In the genomic region with DNA sequence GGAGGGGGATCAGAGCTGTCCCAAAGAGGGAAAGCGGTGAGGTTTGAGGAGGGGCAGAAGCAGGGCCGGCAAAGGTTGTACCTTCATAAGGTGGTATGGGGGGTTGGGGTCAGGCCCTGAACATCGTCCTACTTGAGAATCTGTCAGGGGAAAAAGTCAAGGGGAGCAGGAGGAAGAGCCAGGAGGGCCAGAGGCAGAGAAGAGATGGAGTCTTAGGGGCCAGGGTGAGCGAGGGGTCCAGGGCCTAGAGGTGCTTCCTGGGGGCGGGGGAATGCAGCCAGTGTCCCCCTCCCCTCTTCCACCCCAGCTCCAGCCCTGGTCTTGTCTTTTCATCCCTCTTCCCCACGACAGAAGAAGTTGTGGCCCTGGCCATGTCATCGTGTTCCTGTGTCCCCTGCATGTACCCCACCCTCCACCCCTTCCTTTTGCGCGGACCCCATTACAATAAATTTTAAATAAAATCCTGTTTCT, we compare ENCODE assay signal across 8 cellular contexts. TPM values are rescaled to one million over a fixed set of nuclear protein-coding genes. Genes with fewer than 3 reads are reported as not detected.
DNase-seq lines count a peak whose midpoint lies in the region; ATAC-seq and TF ChIP-seq lines count a peak whose summit lies in the region.

No MANE protein-coding gene starts in this region.

- H3K27me3 Mint-ChIP-seq in activated naive CD4-positive, alpha-beta T cell treated with anti-CD3 and anti-CD28 coated beads, Interleukin-2, amount 50 U/mL, for 24 hours = no peaks in the 10 kb centered on the region
- H3K27me3 Mint-ChIP-seq in mesothelial cell of epicardium (ENCODE audit: low read depth) = no peaks in the 10 kb centered on the region

- H3K36me3 ChIP-seq in ascending aorta (peaks cover 14 to 19% of the 10 kb centered on the region in 2 donors), upper lobe of right lung (peaks cover 21% of the 10 kb centered on the region)

- intact Hi-C loops in ascending aorta (cut with DNase I) = loop anchor here (10.0 kb wide), 1 partner anchor 564 kb away; a partner anchor contains a TSS
- intact Hi-C loops in upper lobe of right lung (cut with DNase I) = no loop called here

- H3K27ac ChIP-seq in ascending aorta (peak overlapping the region; percentile 88 to 94), upper lobe of right lung (peak overlapping the region; percentile 77)

- H3K9me3 ChIP-seq in ascending aorta (no peaks in the 10 kb centered on the region), upper lobe of right lung (no peaks in the 10 kb centered on the region)

- no peak for DNase-seq in activated naive CD4-positive, alpha-beta T cell (lab: John Stamatoyannopoulos, UW)
- no peak for DNase-seq in ascending aorta (ENCODE audit: low spot score in 2 of 2)
- DNase-seq in mesothelial cell of epicardium (ENCODE audit: low spot score in 2 of 2, unreplicated experiment in 2 of 2) = no peak
- DNase-seq in upper lobe of right lung = no peak
- DNase-seq in germinal center (ENCODE audit: low spot score) = no peak
- DNase-seq in NCI-H1092 (lab: John Stamatoyannopoulos, UW) = no peak
- no peak for DNase-seq in SHP77 treated with DMSO at 0.1 percent for 48 hours (lab: John Stamatoyannopoulos, UW)

- no peaks in the 10 kb centered on the region for H3K27me3 ChIP-seq in ascending aorta
- no peaks in the 10 kb centered on the region for H3K27me3 ChIP-seq in upper lobe of right lung

- TF ChIP-seq CTCF in ascending aorta (IDR thresholded peaks at IDR 0.05) = no peak
- no peak for TF ChIP-seq CTCF in mesothelial cell of epicardium (IDR thresholded peaks at IDR 0.05; ENCODE audit: unreplicated experiment)
- no peak for TF ChIP-seq CTCF in upper lobe of right lung (IDR thresholded peaks at IDR 0.05)

- no peaks in the 10 kb centered on the region for H3K9me3 Mint-ChIP-seq in activated naive CD4-positive, alpha-beta T cell treated with anti-CD3 and anti-CD28 coated beads, Interleukin-2, amount 50 U/mL, for 24 hours
- H3K9me3 Mint-ChIP-seq in mesothelial cell of epicardium = no peaks in the 10 kb centered on the region

- H3K4me3 ChIP-seq in ascending aorta (peak overlapping the region in 1 of 2 donors; percentile 70), upper lobe of right lung (peak overlapping the region; percentile 54)

- H3K4me1 ChIP-seq in ascending aorta = peaks cover 18 to 54% of the 10 kb centered on the region in 2 donors
- peaks cover 48% of the 10 kb centered on the region for H3K4me1 ChIP-seq in upper lobe of right lung

- no peak for ATAC-seq in upper lobe of right lung

- peaks cover 3% of the 10 kb centered on the region for H3K36me3 Mint-ChIP-seq in activated naive CD4-positive, alpha-beta T cell treated with anti-CD3 and anti-CD28 coated beads, Interleukin-2, amount 50 U/mL, for 24 hours
- H3K36me3 Mint-ChIP-seq in mesothelial cell of epicardium = peaks cover 1% of the 10 kb centered on the region

- H3K27ac Mint-ChIP-seq in activated naive CD4-positive, alpha-beta T cell treated with anti-CD3 and anti-CD28 coated beads, Interleukin-2, amount 50 U/mL, for 24 hours = peak overlapping the region; percentile 65
- H3K27ac Mint-ChIP-seq in mesothelial cell of epicardium = peak overlapping the region; percentile 99

- peaks cover 55% of the 10 kb centered on the region for H3K4me1 Mint-ChIP-seq in activated naive CD4-positive, alpha-beta T cell treated with anti-CD3 and anti-CD28 coated beads, Interleukin-2, amount 50 U/mL, for 24 hours
- H3K4me1 Mint-ChIP-seq in mesothelial cell of epicardium = peaks cover 66% of the 10 kb centered on the region

- H3K4me3 Mint-ChIP-seq in activated naive CD4-positive, alpha-beta T cell treated with anti-CD3 and anti-CD28 coated beads, Interleukin-2, amount 50 U/mL, for 24 hours = peak overlapping the region; percentile 88
- peak overlapping the region; percentile 80 for H3K4me3 Mint-ChIP-seq in mesothelial cell of epicardium

RNA-seq across cellular contexts. Expression of a gene that starts 1.3 kb away (rescaled TPM):
- total RNA-seq in ascending aorta (5.0 TPM), mesothelial cell of epicardium (24.6 to 25.5 TPM (median 24.7 TPM) in 3 replicates), upper lobe of right lung (2.7 TPM)

RNA-seq across cellular contexts. Expression of a gene that starts 4.4 kb away (rescaled TPM):
- total RNA-seq in ascending aorta (146 TPM), mesothelial cell of epicardium (345 to 360 TPM (median 349 TPM) in 3 replicates), upper lobe of right lung (148 TPM)

RNA-seq across cellular contexts. Expression of a gene that starts 5.2 kb away (rescaled TPM):
- total RNA-seq in ascending aorta (54.3 TPM), mesothelial cell of epicardium (42.3 to 43.8 TPM (median 43.2 TPM) in 3 replicates), upper lobe of right lung (15.2 TPM)

RNA-seq across cellular contexts. Expression of a gene that starts 9.5 kb away (rescaled TPM):
- total RNA-seq in ascending aorta (244 TPM), mesothelial cell of epicardium (13.1 to 14.4 TPM (median 13.1 TPM) in 3 replicates), upper lobe of right lung (247 TPM)

RNA-seq across cellular contexts. Expression of a gene that starts 20.2 kb away (rescaled TPM):
- 28.6 TPM for total RNA-seq in ascending aorta
- total RNA-seq in mesothelial cell of epicardium = 72.6 to 78.3 TPM (median 76.9 TPM) in 3 replicates
- total RNA-seq in upper lobe of right lung = 19.8 TPM
